Comparison of ENCODE assay signal across 9 cellular contexts in genomic region chr7:43113622-43114450, GRCh38. TPM values are rescaled to one million over a fixed set of nuclear protein-coding genes. Genes with fewer than 3 reads are reported as not detected.
A peak's percentile ranks its signal among the peaks of the same experiment; 100 is the strongest.
DNase-seq lines count a peak whose midpoint lies in the region; ATAC-seq and TF ChIP-seq lines count a peak whose summit lies in the region.
"Had no signal": no experiment of that assay in that cellular context is flagged by ENCODE, and none has a peak within 500 bp of the region (broad histone marks: within the 10 kb centered on the region; RNA-seq: fewer than 3 reads in every experiment).

No MANE protein-coding gene starts in this region.

- TF ChIP-seq CTCF in brain microvascular endothelial cell (IDR thresholded peaks at IDR 0.05; ENCODE audit: low read depth, low read length, missing control alignments), result no peak
- TF ChIP-seq CTCF in transverse colon (IDR thresholded peaks at IDR 0.05), result no peak

- no peak for TF ChIP-seq EP300 in transverse colon (IDR thresholded peaks at IDR 0.05; ENCODE audit: low read depth)

- in situ Hi-C loops in brain microvascular endothelial cell (cut with HindIII; ENCODE audit: low pct_ligation_motif_present, low sequenced_read_pairs), result no loop called here
- in situ Hi-C loops in transverse colon (cut with MboI; ENCODE audit: low pct_ligation_motif_present in 1 of 4, low pct_unique_long_range_greater_than_20kb in 1 of 4, low sequenced_read_pairs in 3 of 4), result no loop called here

- H3K27ac ChIP-seq in brain microvascular endothelial cell (no peak overlapping the region), mesodermal cell (ENCODE audit: low read depth, low read length, severe bottlenecking) (no peak overlapping the region), transverse colon (no peak overlapping the region)

- H3K4me1 ChIP-seq in mesodermal cell (ENCODE audit: control insufficient read depth, insufficient read depth, low read length, poor library complexity, severe bottlenecking), result peaks cover 5% of the 10 kb centered on the region
- peaks cover 0 to 22% (median 17%) of the 10 kb centered on the region in 4 donors for H3K4me1 ChIP-seq in transverse colon

- no peak for TF ChIP-seq POLR2A in transverse colon (IDR thresholded peaks at IDR 0.05)

- peak; percentile 10 for DNase-seq in stimulated activated CD4-positive, alpha-beta T cell treated with anti-CD3 and anti-CD28 coated beads, Interleukin-15, amount 100 ng/mL, for 24 hours
- DNase-seq in stimulated activated CD4-positive, alpha-beta T cell treated with anti-CD3 and anti-CD28 coated beads, Interleukin-12 subunit alpha, Interleukin-12 subunit beta, amount 100 ng/mL, for 4 hours, result no peak
- DNase-seq in brain microvascular endothelial cell, result no peak
- DNase-seq in medulla oblongata (ENCODE audit: extremely low spot score), result no peak
- DNase-seq in MV-4-11 (lab: John Stamatoyannopoulos, UW), result no peak
- no peak for DNase-seq in transverse colon
- DNase-seq: central memory CD4-positive, alpha-beta T cell had no signal

- WGBS in mesodermal cell (ENCODE audit: insufficient coverage in 2 of 2), 2 experiments, result 5 to 7% methylated on average over 30 to 31 of the region's 36 CpGs
- 13% methylated on average over 31 of the region's 36 CpGs; no CpG with 5 or more reads in 1 of the 2 donors for WGBS in transverse colon (ENCODE audit: low coverage in 1 of 2), 2 donors

- H3K36me3 ChIP-seq in brain microvascular endothelial cell (replicated peaks) (no peaks in the 10 kb centered on the region), mesodermal cell (ENCODE audit: control insufficient read depth, insufficient read depth, low read length) (no peaks in the 10 kb centered on the region), transverse colon (no peaks in the 10 kb centered on the region)

- H3K9me3 ChIP-seq in mesodermal cell (ENCODE audit: control insufficient read depth, low read length) (no peaks in the 10 kb centered on the region), transverse colon (no peaks in the 10 kb centered on the region)

- H3K27me3 ChIP-seq in brain microvascular endothelial cell (replicated peaks), result peaks cover 14% of the 10 kb centered on the region
- H3K27me3 ChIP-seq in transverse colon, result peaks cover 89% of the 10 kb centered on the region

- H3K4me3 ChIP-seq in brain microvascular endothelial cell (ENCODE audit: low read depth, low read length), result peak overlapping the region; percentile 47
- peak overlapping the region; percentile 56 for H3K4me3 ChIP-seq in mesodermal cell (ENCODE audit: extremely low read depth, insufficient read depth, low read length, poor library complexity, severe bottlenecking)
- peak overlapping the region in 2 of 4 donors; percentile 11 to 43 for H3K4me3 ChIP-seq in transverse colon

- intact Hi-C loops in transverse colon (cut with DNase I; ENCODE audit: low total_unique reads), result no loop called here

- no peak for ATAC-seq in GM19467 (IDR thresholded peaks at IDR 0.05; ENCODE audit: unreplicated experiment)

RNA-seq across cellular contexts. Expression of gene HECW1, which starts 1.4 kb away (rescaled TPM):
- 0.44 TPM for polyA plus RNA-seq in mesodermal cell (2013, experiment 1 of 2)
- polyA plus RNA-seq in mesodermal cell (2013, experiment 2 of 2), result 0.05 TPM
- 1 to 10 TPM in 2 of 4 donors, not detected in 2; 1.1 to 1.4 TPM for total RNA-seq in transverse colon
